In the genomic region with DNA sequence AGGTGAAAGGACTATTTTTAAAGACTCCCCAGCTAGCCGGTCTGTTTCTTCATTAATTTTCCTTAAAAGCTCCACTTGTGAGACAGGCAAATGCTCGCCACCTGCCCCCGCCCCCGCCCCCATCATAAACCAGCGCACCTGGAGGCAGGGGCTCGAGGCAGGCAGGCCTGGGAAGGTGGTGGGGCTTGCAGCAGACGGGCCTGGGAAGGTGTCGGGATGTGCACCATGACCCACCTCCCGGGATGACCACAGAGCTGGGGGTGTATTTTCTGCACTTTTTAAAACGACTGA, we compare ENCODE assay signal across 18 cellular contexts.
"Had no signal": no experiment of that assay in that cellular context is flagged by ENCODE, and none has a peak within 500 bp of the region (broad histone marks: within the 10 kb centered on the region; RNA-seq: fewer than 3 reads in every experiment).

No MANE protein-coding gene starts in this region.

- H3K9me3 ChIP-seq: body of pancreas, testis had no signal

- H3K27ac Mint-ChIP-seq: activated CD4-positive, alpha-beta memory T cell treated with anti-CD3 and anti-CD28 coated beads for 36 hours; activated naive CD8-positive, alpha-beta T cell treated with anti-CD3 and anti-CD28 coated beads, Interleukin-2, amount 10 ng/mL, durations not matched to agents 7 days and 5 days; progenitor cell of endocrine pancreas; stimulated activated effector memory CD8-positive, alpha-beta T cell treated with anti-CD3 and anti-CD28 coated beads, Interleukin-12 subunit alpha, Interleukin-12 subunit beta, amount 100 ng/mL, for 72 hours; type B pancreatic cell had no signal

- H3K9me3 Mint-ChIP-seq: activated CD4-positive, alpha-beta memory T cell treated with anti-CD3 and anti-CD28 coated beads for 36 hours; activated naive CD8-positive, alpha-beta T cell treated with anti-CD3 and anti-CD28 coated beads, Interleukin-2, amount 10 ng/mL, durations not matched to agents 7 days and 5 days; stimulated activated effector memory CD8-positive, alpha-beta T cell treated with anti-CD3 and anti-CD28 coated beads, Interleukin-12 subunit alpha, Interleukin-12 subunit beta, amount 100 ng/mL, for 72 hours; type B pancreatic cell had no signal

- DNase-seq: activated CD4-positive, alpha-beta memory T cell treated with anti-CD3 and anti-CD28 coated beads for 36 hours; activated naive CD4-positive, alpha-beta T cell treated with Interleukin-2 at 50 U/mL for 16 hours; activated naive CD8-positive, alpha-beta T cell treated with anti-CD3 and anti-CD28 coated beads, Interleukin-2, amount 10 ng/mL, durations not matched to agents 7 days and 5 days; activated T-cell treated with anti-CD3 and anti-CD28 coated beads for 4 hours; amygdala; caudate nucleus; hippocampal formation; occipital lobe; small intestine; stimulated activated CD4-positive, alpha-beta T cell treated with anti-CD3 and anti-CD28 coated beads, Interleukin-4, amount 100 ng/mL, for 24 hours; testis had no signal

- H3K4me1 ChIP-seq: body of pancreas, foreskin keratinocyte had no signal

- H3K4me3 ChIP-seq: body of pancreas, SK-N-MC, testis had no signal

- H3K4me1 Mint-ChIP-seq: stimulated activated effector memory CD8-positive, alpha-beta T cell treated with anti-CD3 and anti-CD28 coated beads, Interleukin-12 subunit alpha, Interleukin-12 subunit beta, amount 100 ng/mL, for 72 hours had no signal

- H3K27ac ChIP-seq: body of pancreas, foreskin keratinocyte, SK-N-MC, testis had no signal

- H3K36me3 Mint-ChIP-seq: activated CD4-positive, alpha-beta memory T cell treated with anti-CD3 and anti-CD28 coated beads for 36 hours; activated naive CD8-positive, alpha-beta T cell treated with anti-CD3 and anti-CD28 coated beads, Interleukin-2, amount 10 ng/mL, durations not matched to agents 7 days and 5 days; stimulated activated effector memory CD8-positive, alpha-beta T cell treated with anti-CD3 and anti-CD28 coated beads, Interleukin-12 subunit alpha, Interleukin-12 subunit beta, amount 100 ng/mL, for 72 hours; type B pancreatic cell had no signal

- H3K4me3 Mint-ChIP-seq: activated CD4-positive, alpha-beta memory T cell treated with anti-CD3 and anti-CD28 coated beads for 36 hours; activated naive CD8-positive, alpha-beta T cell treated with anti-CD3 and anti-CD28 coated beads, Interleukin-2, amount 10 ng/mL, durations not matched to agents 7 days and 5 days; nephron; stimulated activated effector memory CD8-positive, alpha-beta T cell treated with anti-CD3 and anti-CD28 coated beads, Interleukin-12 subunit alpha, Interleukin-12 subunit beta, amount 100 ng/mL, for 72 hours; type B pancreatic cell had no signal

- ATAC-seq: body of pancreas; foreskin keratinocyte; stimulated activated effector memory CD8-positive, alpha-beta T cell treated with anti-CD3 and anti-CD28 coated beads, Interleukin-12 subunit alpha, Interleukin-12 subunit beta, amount 100 ng/mL, for 72 hours had no signal

- H3K27me3 ChIP-seq: testis had no signal
